Comparison of ENCODE assay signal across 17 cellular contexts in the genomic region with DNA sequence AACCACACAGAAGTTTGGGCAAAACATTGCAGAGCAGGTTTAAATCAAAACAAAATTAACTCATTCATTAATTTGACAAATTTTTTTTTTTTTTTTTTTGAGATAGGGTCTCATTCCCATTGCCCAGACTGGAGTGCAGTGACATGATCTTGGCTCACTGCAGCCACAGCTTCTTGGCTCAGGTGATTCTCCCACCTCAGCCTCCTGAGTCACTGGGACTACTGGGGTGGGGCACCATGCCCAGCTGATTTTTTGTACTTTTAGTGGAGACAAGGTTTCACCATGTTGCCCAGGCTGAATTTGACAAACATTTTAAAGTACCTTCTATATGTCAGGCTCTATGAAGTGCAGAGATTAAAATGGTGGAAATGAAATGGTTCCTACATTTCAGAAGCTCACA.
DNase-seq lines count a peak whose midpoint lies in the region; ATAC-seq, FAIRE-seq and TF ChIP-seq lines count a peak whose summit lies in the region.
"Had no signal": no experiment of that assay in that cellular context is flagged by ENCODE, and none has a peak within 500 bp of the region (broad histone marks: within the 10 kb centered on the region; RNA-seq: fewer than 3 reads in every experiment).

No MANE protein-coding gene starts in this region.

- no peaks in the 10 kb centered on the region for H3K9me3 Mint-ChIP-seq in nephron progenitor cell
- H3K9me3 Mint-ChIP-seq: CD8-positive, alpha-beta T cell; HFFc6 had no signal

- H3K27me3 ChIP-seq in PC-3 (ENCODE audit: low read length) (no peaks in the 10 kb centered on the region), bronchial epithelial cell (ENCODE audit: control insufficient read depth, insufficient read depth, low read length) (no peaks in the 10 kb centered on the region), right lobe of liver (no peaks in the 10 kb centered on the region)

- H3K4me1 ChIP-seq in PC-3 (ENCODE audit: insufficient read depth, low read length) = peaks cover 6% of the 10 kb centered on the region
- no peaks in the 10 kb centered on the region for H3K4me1 ChIP-seq in right lobe of liver
- H3K4me1 ChIP-seq: A549 had no signal

- H3K27ac ChIP-seq in PC-3 (ENCODE audit: low read length) (no peak overlapping the region), right lobe of liver (no peak overlapping the region)
- H3K27ac ChIP-seq: A549 had no signal

- H3K27ac Mint-ChIP-seq in nephron progenitor cell = peak overlapping the region; percentile 87
- H3K27ac Mint-ChIP-seq: CD8-positive, alpha-beta T cell; HFFc6 had no signal

- no peaks in the 10 kb centered on the region for H3K9me2 ChIP-seq in PC-3 (replicated peaks; ENCODE audit: low read length)

- DNase-seq in PC-3 (peak; percentile 48), bronchial epithelial cell (ENCODE audit: low read depth) (peak; percentile 25), nephron progenitor cell (no peak), right lobe of liver (no peak), hypothalamus (lab: John Stamatoyannopoulos, UW) (no peak), KBM-7 (no peak), G401 (ENCODE audit: low spot score) (no peak)
- DNase-seq: CD8-positive, alpha-beta T cell; COR-L47; DMS153; EL; GDM1; HCEC 1CT; HFFc6 had no signal

- H2AFZ ChIP-seq in PC-3 (ENCODE audit: low read length) = no peak overlapping the region

- H3K4me3 Mint-ChIP-seq in nephron progenitor cell = no peak overlapping the region
- H3K4me3 Mint-ChIP-seq: CD14-positive monocyte; CD8-positive, alpha-beta T cell; HFFc6 had no signal

- H3K36me3 ChIP-seq in PC-3 (ENCODE audit: low read depth, low read length) = no peaks in the 10 kb centered on the region
- no peaks in the 10 kb centered on the region for H3K36me3 ChIP-seq in bronchial epithelial cell (ENCODE audit: control insufficient read depth, insufficient read depth, low read length)
- H3K36me3 ChIP-seq in right lobe of liver = no peaks in the 10 kb centered on the region

- no peaks in the 10 kb centered on the region for H3K79me2 ChIP-seq in PC-3 (ENCODE audit: low read length)

- CTCF ChIA-PET in PC-3 (lab: Charles Lee) = no interaction called here

- intact Hi-C loops in PC-3 (cut with micrococcal nuclease) (no loop called here), right lobe of liver (cut with DNase I) (no loop called here)

- H3K36me3 Mint-ChIP-seq in nephron progenitor cell (ENCODE audit: low read depth) = no peaks in the 10 kb centered on the region
- H3K36me3 Mint-ChIP-seq: CD14-positive monocyte; CD8-positive, alpha-beta T cell had no signal

- H3K4me1 Mint-ChIP-seq in nephron progenitor cell = peaks cover 24% of the 10 kb centered on the region

- H4K20me1 ChIP-seq in PC-3 (ENCODE audit: low read length) = no peaks in the 10 kb centered on the region

- H3K27me3 Mint-ChIP-seq in nephron progenitor cell (ENCODE audit: low read depth, poor library complexity) = peaks cover 5% of the 10 kb centered on the region

- FAIRE-seq in bronchial epithelial cell (lab: Jason Lieb, UNC) = no peak
- FAIRE-seq: A549, D721Med had no signal

- TF ChIP-seq POLR2A in right lobe of liver (IDR thresholded peaks at IDR 0.05) = no peak

- ATAC-seq in PC-3 (peak; percentile 64), right lobe of liver (no peak)
- ATAC-seq: A549; CD8-positive, alpha-beta T cell had no signal

- POLR2A ChIA-PET in PC-3 (lab: Charles Lee; ENCODE audit: unreplicated experiment) = interaction anchor here (0.6 kb wide), 1 partner anchor 217 kb away, joined by 3 read pairs; no protein-coding TSS in a partner anchor

- H3K4me2 ChIP-seq in PC-3 (ENCODE audit: low read length) = no peak overlapping the region; the same call in 1 of the 2 replicates
- H3K4me2 ChIP-seq: A549 had no signal

- no peaks in the 10 kb centered on the region for H3F3A ChIP-seq in PC-3 (ENCODE audit: low read length, unreplicated experiment)

- no TSS peak for BruUV-seq in PC-3 (replicated peaks; lab: Mats Ljungman, UMichigan)

- no peak overlapping the region for H3K9ac ChIP-seq in PC-3 (ENCODE audit: low read length)

- no peak overlapping the region for H3K4me3 ChIP-seq in PC-3 (ENCODE audit: low read length)
- H3K4me3 ChIP-seq in bronchial epithelial cell (ENCODE audit: low read depth, low read length) = no peak overlapping the region
- no peak overlapping the region for H3K4me3 ChIP-seq in right lobe of liver
- H3K4me3 ChIP-seq: A549 had no signal

- H3K9me3 ChIP-seq in PC-3 (ENCODE audit: low read length) = no peaks in the 10 kb centered on the region
- H3K9me3 ChIP-seq in right lobe of liver = no peaks in the 10 kb centered on the region
- H3K9me3 ChIP-seq: A549 had no signal

- in situ Hi-C loops in KBM-7 (cut with MboI; ENCODE audit: low pct_unique_long_range_greater_than_20kb, low sequenced_read_pairs) (no loop called here), G401 (cut with HindIII; ENCODE audit: low sequenced_read_pairs) (no loop called here)

- TF ChIP-seq CTCF in PC-3 (conservative IDR thresholded peaks at IDR 0.05; ENCODE audit: low read depth, low read length) = no peak
- no peak for TF ChIP-seq CTCF in bronchial epithelial cell (IDR thresholded peaks at IDR 0.05; ENCODE audit: insufficient read depth, low read length, severe bottlenecking)
- no peak for TF ChIP-seq CTCF in nephron progenitor cell (IDR thresholded peaks at IDR 0.05)
- TF ChIP-seq CTCF in right lobe of liver (IDR thresholded peaks at IDR 0.05) = no peak

Comparison
In these comparisons a context has a peak if more than half of its experiments do, and no peak if none do; other contexts are left out.
1. DNase-seq: peak in PC-3 (single experiment) and bronchial epithelial cell (single experiment); none in nephron progenitor cell (single experiment), right lobe of liver (0 of 3), hypothalamus (0 of 51), KBM-7 (single experiment) and G401 (single experiment).